1 cellular context compared by ENCODE assay signal in the genomic region with DNA sequence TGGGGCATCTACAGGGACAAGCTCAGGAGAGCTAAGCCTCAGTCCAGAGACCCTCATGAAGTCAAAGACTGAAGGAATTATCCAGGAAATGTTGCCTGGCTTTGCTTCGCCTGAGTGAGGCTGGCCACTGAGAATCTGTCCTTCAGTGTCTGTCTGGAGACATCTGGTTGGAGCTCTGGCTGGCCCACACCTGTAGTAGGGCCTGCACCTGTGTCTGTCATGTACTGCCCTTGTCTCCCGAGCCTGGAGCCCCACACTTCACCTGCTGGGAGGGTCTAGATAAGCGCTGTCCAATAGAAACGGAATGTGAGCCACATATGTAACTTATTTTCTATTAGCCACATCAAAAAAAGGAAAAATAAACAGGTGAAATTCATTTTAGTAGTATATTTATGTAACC.
TF ChIP-seq lines count a peak whose summit lies in the region.

No MANE protein-coding gene starts in this region.

TF ChIP-seq in H1, 55 proteins besides CTCF, POLR2A, EP300 and RAD21:
- TF ChIP-seq SP1 (IDR thresholded peaks at IDR 0.05; ENCODE audit: low read depth, low read length): no peak
- TF ChIP-seq RFX5 (IDR thresholded peaks at IDR 0.05; ENCODE audit: borderline replicate concordance, low read depth, low read length): no peak
- no peak for TF ChIP-seq FOSL1 (IDR thresholded peaks at IDR 0.05; ENCODE audit: insufficient read depth, low read depth, low read length)
- TF ChIP-seq, protein P1, sequence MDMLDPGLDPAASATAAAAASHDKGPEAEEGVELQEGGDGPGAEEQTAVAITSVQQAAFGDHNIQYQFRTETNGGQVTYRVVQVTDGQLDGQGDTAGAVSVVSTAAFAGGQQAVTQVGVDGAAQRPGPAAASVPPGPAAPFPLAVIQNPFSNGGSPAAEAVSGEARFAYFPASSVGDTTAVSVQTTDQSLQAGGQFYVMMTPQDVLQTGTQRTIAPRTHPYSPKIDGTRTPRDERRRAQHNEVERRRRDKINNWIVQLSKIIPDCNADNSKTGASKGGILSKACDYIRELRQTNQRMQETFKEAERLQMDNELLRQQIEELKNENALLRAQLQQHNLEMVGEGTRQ (IDR thresholded peaks at IDR 0.05; ENCODE audit: low read length): no peak
- TF ChIP-seq NANOG (IDR thresholded peaks at IDR 0.05; ENCODE audit: insufficient read depth, low read depth, low read length, poor library complexity, severe bottlenecking): no peak
- TF ChIP-seq PHF8 (conservative IDR thresholded peaks at IDR 0.05; ENCODE audit: low read depth, low read length): no peak
- TF ChIP-seq JUND (IDR thresholded peaks at IDR 0.05; ENCODE audit: low read length): no peak
- TF ChIP-seq HDAC6 (IDR thresholded peaks at IDR 0.05; ENCODE audit: low read depth, low read length): no peak
- TF ChIP-seq, protein P2, sequence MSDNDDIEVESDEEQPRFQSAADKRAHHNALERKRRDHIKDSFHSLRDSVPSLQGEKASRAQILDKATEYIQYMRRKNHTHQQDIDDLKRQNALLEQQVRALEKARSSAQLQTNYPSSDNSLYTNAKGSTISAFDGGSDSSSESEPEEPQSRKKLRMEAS (IDR thresholded peaks at IDR 0.05): no peak
TF ChIP-seq in H1: peak in this region for 0.
